14 cellular contexts compared by ENCODE assay signal in genomic region chr17:43531082-43531378, GRCh38. TPM values are rescaled to one million over a fixed set of nuclear protein-coding genes. Genes with fewer than 3 reads are reported as not detected.
DNase-seq lines count a peak whose midpoint lies in the region; ATAC-seq, FAIRE-seq and TF ChIP-seq lines count a peak whose summit lies in the region.
"Had no signal": no experiment of that assay in that cellular context is flagged by ENCODE, and none has a peak within 500 bp of the region (broad histone marks: within the 10 kb centered on the region; RNA-seq: fewer than 3 reads in every experiment).

No MANE protein-coding gene starts in this region.

- peak overlapping the region; percentile 96 for H3K27ac ChIP-seq in HepG2 (ENCODE audit: extremely low read length, insufficient read depth, low read length)
- H3K27ac ChIP-seq in right lobe of liver: no peak overlapping the region
- H3K27ac ChIP-seq in upper lobe of right lung: peak overlapping the region; percentile 52
- peak overlapping the region in 2 of 4 donors; percentile 9 to 28 for H3K27ac ChIP-seq in transverse colon
- H3K27ac ChIP-seq: PC-9 had no signal

- DNase-seq in HepG2 (ENCODE audit: low spot score) (no peak), right lobe of liver (no peak), endothelial cell (ENCODE audit: low spot score) (no peak), neural crest cell (ENCODE audit: low read depth, low spot score) (no peak), upper lobe of right lung (no peak), dedifferentiated amniotic fluid mesenchymal stem cell (ENCODE audit: extremely low spot score) (no peak), transverse colon (no peak)
- no peak for DNase-seq in activated CD4-positive, CD25-positive, alpha-beta regulatory T cell (lab: John Stamatoyannopoulos, UW)
- DNase-seq: activated CD4-positive, alpha-beta T cell treated with anti-CD3 and anti-CD28 coated beads for 48 hours; activated T-cell treated with anti-CD3 and anti-CD28 coated beads, Interleukin-2, amount 50 U/mL, for 1 hour; effector CD4-positive, alpha-beta T cell; PC-9; stimulated activated CD8-positive, alpha-beta memory T cell treated with anti-CD3 and anti-CD28 coated beads, Interleukin-4, amount 100 ng/mL, for 48 hours had no signal

- H2AFZ ChIP-seq in HepG2 (ENCODE audit: low read length): no peak overlapping the region
- H2AFZ ChIP-seq: PC-9 had no signal

- H4K20me1 ChIP-seq in HepG2 (ENCODE audit: insufficient read depth, low read length): no peaks in the 10 kb centered on the region

- no peaks in the 10 kb centered on the region for H3K9me3 Mint-ChIP-seq in endothelial cell (ENCODE audit: unreplicated experiment)
- no peaks in the 10 kb centered on the region for H3K9me3 Mint-ChIP-seq in neural crest cell
- H3K9me3 Mint-ChIP-seq: nephron progenitor cell had no signal

- H3K4me1 Mint-ChIP-seq in endothelial cell (ENCODE audit: unreplicated experiment): peaks cover 55% of the 10 kb centered on the region
- peaks cover 55% of the 10 kb centered on the region for H3K4me1 Mint-ChIP-seq in neural crest cell

- TF ChIP-seq CTCF in HepG2 (CRISPR knock-in tag; IDR thresholded peaks at IDR 0.05): no peak
- TF ChIP-seq CTCF in right lobe of liver (IDR thresholded peaks at IDR 0.05): no peak
- no peak for TF ChIP-seq CTCF in endothelial cell (IDR thresholded peaks at IDR 0.05; ENCODE audit: unreplicated experiment)
- TF ChIP-seq CTCF in neural crest cell (conservative IDR thresholded peaks at IDR 0.05): no peak
- TF ChIP-seq CTCF in upper lobe of right lung (IDR thresholded peaks at IDR 0.05): no peak
- TF ChIP-seq CTCF in transverse colon (IDR thresholded peaks at IDR 0.05): no peak

- ATAC-seq in HepG2 (no peak), right lobe of liver (no peak), upper lobe of right lung (no peak)

- H3K27ac Mint-ChIP-seq in endothelial cell (ENCODE audit: unreplicated experiment) (peak overlapping the region; percentile 87), neural crest cell (ENCODE audit: unreplicated experiment) (peak overlapping the region; percentile 91)

- H3K79me2 ChIP-seq in HepG2 (ENCODE audit: insufficient read depth, low read length): peaks cover 12% of the 10 kb centered on the region

- in situ Hi-C loops in HepG2 (cut with HindIII; ENCODE audit: extremely low pct_ligation_motif_present, low pct_unique_long_range_greater_than_20kb): no loop called here
- in situ Hi-C loops in transverse colon (cut with MboI; ENCODE audit: low pct_ligation_motif_present in 1 of 4, low pct_unique_long_range_greater_than_20kb in 1 of 4, low sequenced_read_pairs in 3 of 4): no loop called here

- POLR2A ChIA-PET in HepG2 (lab: Yijun Ruan, JAX): interaction anchor here (0.6 to 23.9 kb wide), 29 partner anchors 9 to 309 kb away, joined by 3 to 1546 read pairs (median 4); partner anchors contain the start of genes ARL4D, DHX8 and ETV4

- H3K36me3 Mint-ChIP-seq in endothelial cell (ENCODE audit: low read depth, unreplicated experiment): peaks cover 10% of the 10 kb centered on the region
- H3K36me3 Mint-ChIP-seq in neural crest cell (ENCODE audit: low read depth): peaks cover 8% of the 10 kb centered on the region

- no peak for TF ChIP-seq RAD21 in HepG2 (CRISPR knock-in tag; IDR thresholded peaks at IDR 0.05)

- peaks cover 97% of the 10 kb centered on the region for H3K4me1 ChIP-seq in HepG2 (ENCODE audit: insufficient read depth, low read length)
- peaks cover 0 to 16% (median 0%) of the 10 kb centered on the region in 4 donors for H3K4me1 ChIP-seq in right lobe of liver
- peaks cover 13% of the 10 kb centered on the region for H3K4me1 ChIP-seq in upper lobe of right lung
- H3K4me1 ChIP-seq in transverse colon: peaks cover 13 to 35% (median 22%) of the 10 kb centered on the region in 4 donors

- H3K36me3 ChIP-seq in HepG2 (replicated peaks in 1 of 2; ENCODE audit: control insufficient read depth in 1 of 2, insufficient read depth in 2 of 2, low read length in 2 of 2) (peaks cover 22 to 48% of the 10 kb centered on the region in 2 experiments), right lobe of liver (peaks cover 0 to 1% (median 0%) of the 10 kb centered on the region in 4 donors), upper lobe of right lung (peaks cover 19% of the 10 kb centered on the region), transverse colon (no peaks in the 10 kb centered on the region)

- peak overlapping the region; percentile 57 for H3K4me2 ChIP-seq in HepG2 (ENCODE audit: low read depth, low read length)
- H3K4me2 ChIP-seq: PC-9 had no signal

- H3K9ac ChIP-seq in HepG2 (ENCODE audit: insufficient read depth, low read depth, low read length): peak overlapping the region; percentile 65

- CTCF ChIA-PET in HepG2 (lab: Yijun Ruan, JAX; ENCODE audit: low intra/inter-chr PET ratio, low total read pairs): no interaction called here

- BruUV-seq in HepG2 (replicated peaks; lab: Mats Ljungman, UMichigan): no TSS peak

- peaks cover 6% of the 10 kb centered on the region for H3K27me3 Mint-ChIP-seq in endothelial cell (ENCODE audit: unreplicated experiment)
- peaks cover 4% of the 10 kb centered on the region for H3K27me3 Mint-ChIP-seq in neural crest cell (ENCODE audit: low read depth)

- H3K9me3 ChIP-seq in HepG2 (ENCODE audit: low read length): no peaks in the 10 kb centered on the region
- H3K9me3 ChIP-seq in right lobe of liver: no peaks in the 10 kb centered on the region
- no peaks in the 10 kb centered on the region for H3K9me3 ChIP-seq in upper lobe of right lung
- H3K9me3 ChIP-seq in transverse colon: no peaks in the 10 kb centered on the region

- no peak for TF ChIP-seq POLR2A in HepG2 (IDR thresholded peaks at IDR 0.05; ENCODE audit: insufficient read depth in 1 of 2, low read depth in 2 of 2, low read length in 2 of 2)
- no peak for TF ChIP-seq POLR2A in right lobe of liver (IDR thresholded peaks at IDR 0.05)
- TF ChIP-seq POLR2A in transverse colon (IDR thresholded peaks at IDR 0.05): no peak

- intact Hi-C loops in HepG2 (cut with micrococcal nuclease; ENCODE audit: unreplicated experiment) (no loop called here), right lobe of liver (cut with DNase I) (no loop called here), upper lobe of right lung (cut with DNase I) (no loop called here), transverse colon (cut with DNase I; ENCODE audit: low total_unique reads) (no loop called here)

- 13% methylated on average over 3 of the region's 3 CpGs for WGBS in HepG2 (ENCODE audit: low lambda C conversion rate)
- 47% methylated on average over 3 of the region's 3 CpGs for WGBS in right lobe of liver (ENCODE audit: insufficient coverage, low coverage, low lambda C conversion rate, missing lambda C conversion rate)
- WGBS in transverse colon (ENCODE audit: low coverage in 1 of 2), 2 donors: 0 to 75% methylated on average over 1 to 3 of the region's 3 CpGs

- FAIRE-seq in HepG2 (lab: Jason Lieb, UNC): no peak

- no peak overlapping the region for H3K4me3 Mint-ChIP-seq in endothelial cell (ENCODE audit: unreplicated experiment)
- H3K4me3 Mint-ChIP-seq in neural crest cell: peak overlapping the region; percentile 85

- no peaks in the 10 kb centered on the region for H3K27me3 ChIP-seq in HepG2 (ENCODE audit: control insufficient read depth in 1 of 2, insufficient read depth in 2 of 2, low read length in 2 of 2)
- no peaks in the 10 kb centered on the region for H3K27me3 ChIP-seq in right lobe of liver
- H3K27me3 ChIP-seq in upper lobe of right lung: no peaks in the 10 kb centered on the region
- no peaks in the 10 kb centered on the region for H3K27me3 ChIP-seq in transverse colon

- TF ChIP-seq EP300 in HepG2 (IDR thresholded peaks at IDR 0.05; ENCODE audit: low read depth in 2 of 2, low read length in 2 of 2) (no peak), HepG2 (CRISPR knock-in tag; IDR thresholded peaks at IDR 0.05; ENCODE audit: borderline replicate concordance) (no peak), transverse colon (IDR thresholded peaks at IDR 0.05; ENCODE audit: low read depth) (no peak)

- H3K4me3 ChIP-seq in HepG2 (replicated peaks in 1 of 3; ENCODE audit: insufficient read depth in 1 of 3, low read depth in 2 of 3, low read length in 3 of 3) (peak overlapping the region in 1 of 3 experiments; percentile 38; a peak in 2 of 6 replicates), right lobe of liver (no peak overlapping the region), upper lobe of right lung (peak overlapping the region; percentile 20), transverse colon (no peak overlapping the region)
- H3K4me3 ChIP-seq: PC-9 had no signal

RNA-seq across cellular contexts. Expression of gene ETV4, which starts 15.1 kb away (rescaled TPM):
- total RNA-seq in HepG2 (2016; rRNA removed; fragmentation: Illumina TruSeq; extraction: Trizol) (126 and 128 TPM in 2 replicates), right lobe of liver (1 to 10 TPM in 1 of 6 experiments, under 1 TPM in 4, not detected in 1; 0.42 to 1.4 (median 0.80) TPM), endothelial cell (ENCODE audit: unreplicated experiment) (37.1 TPM), neural crest cell (55.0 and 59.6 TPM in 2 replicates), upper lobe of right lung (4.0 TPM), transverse colon (1 to 10 TPM in 1 of 4 donors, under 1 TPM in 1, not detected in 2; 0.41 to 1.3 TPM)
- 59.4 and 72.0 TPM in 2 replicates for total RNA-seq in HepG2 (2016; cell fraction: cytosol; rRNA removed; fragmentation: Illumina TruSeq; extraction: Trizol; ENCODE audit: low read depth)
- 106 and 130 TPM in 2 replicates for total RNA-seq in HepG2 (2016; cell fraction: insoluble cytoplasmic fraction; rRNA removed; fragmentation: Illumina TruSeq; extraction: Trizol)
- 149 and 180 TPM in 2 replicates for total RNA-seq in HepG2 (2016; cell fraction: membrane; rRNA removed; fragmentation: Illumina TruSeq; extraction: Trizol)
- 70.8 and 88.4 TPM in 2 replicates for total RNA-seq in HepG2 (2016; cell fraction: nucleus; rRNA removed; fragmentation: Illumina TruSeq; extraction: Trizol)
- 330 and 361 TPM in 2 replicates for polyA plus RNA-seq in HepG2 (2011; rRNA removed)
- 170 and 232 TPM in 2 replicates for polyA plus RNA-seq in HepG2 (2011; cell fraction: cytosol; rRNA removed)
- polyA plus RNA-seq in HepG2 (2011; cell fraction: nucleus; rRNA removed): 463 and 506 TPM in 2 replicates
- 277 and 289 TPM in 2 replicates for polyA plus RNA-seq in HepG2 (2012)
- polyA plus RNA-seq in HepG2 (2016; cell fraction: cytosol; fragmentation: Illumina TruSeq; extraction: Trizol; ENCODE audit: low read depth): 120 and 136 TPM in 2 replicates
- 164 and 205 TPM in 2 replicates for polyA plus RNA-seq in HepG2 (2016; cell fraction: insoluble cytoplasmic fraction; fragmentation: Illumina TruSeq; extraction: Trizol; ENCODE audit: low read depth)
- polyA plus RNA-seq in HepG2 (2016; cell fraction: membrane; fragmentation: Illumina TruSeq; extraction: Trizol; ENCODE audit: low read depth): 212 and 220 TPM in 2 replicates
- 278 and 294 TPM in 2 replicates for polyA plus RNA-seq in HepG2 (2016; cell fraction: nucleus; fragmentation: Illumina TruSeq; extraction: Trizol; ENCODE audit: insufficient read depth, low read depth)
- 3.5 and 231 TPM in 2 replicates for polyA minus RNA-seq in HepG2 (2011; rRNA and poly(A)+ RNA removed; ENCODE audit: low replicate concordance)
- 120 and 134 TPM in 2 replicates for polyA minus RNA-seq in HepG2 (2011; cell fraction: cytosol; rRNA and poly(A)+ RNA removed)
- 97.1 and 102 TPM in 2 replicates for polyA minus RNA-seq in HepG2 (2011; cell fraction: nucleus; rRNA and poly(A)+ RNA removed)

RNA-seq across cellular contexts. Expression of gene DHX8, which starts 47.3 kb away (rescaled TPM):
- total RNA-seq in HepG2 (2016; rRNA removed; fragmentation: Illumina TruSeq; extraction: Trizol) (48.9 and 66.9 TPM in 2 replicates), right lobe of liver (10 to 100 TPM; 14.1 to 18.6 (median 17.5) TPM), endothelial cell (ENCODE audit: unreplicated experiment) (54.1 TPM), neural crest cell (56.9 and 68.0 TPM in 2 replicates), upper lobe of right lung (50.8 TPM), transverse colon (10 to 100 TPM; 15.3 to 44.9 (median 36.4) TPM)
- total RNA-seq in HepG2 (2016; cell fraction: cytosol; rRNA removed; fragmentation: Illumina TruSeq; extraction: Trizol; ENCODE audit: low read depth): 7.3 and 7.5 TPM in 2 replicates
- total RNA-seq in HepG2 (2016; cell fraction: insoluble cytoplasmic fraction; rRNA removed; fragmentation: Illumina TruSeq; extraction: Trizol): 48.9 and 59.5 TPM in 2 replicates
- total RNA-seq in HepG2 (2016; cell fraction: membrane; rRNA removed; fragmentation: Illumina TruSeq; extraction: Trizol): 13.7 and 14.3 TPM in 2 replicates
- 36.4 and 38.7 TPM in 2 replicates for total RNA-seq in HepG2 (2016; cell fraction: nucleus; rRNA removed; fragmentation: Illumina TruSeq; extraction: Trizol)
- 23.6 and 24.8 TPM in 2 replicates for polyA plus RNA-seq in HepG2 (2011; rRNA removed)
- polyA plus RNA-seq in HepG2 (2011; cell fraction: cytosol; rRNA removed): 19.6 and 23.9 TPM in 2 replicates
- polyA plus RNA-seq in HepG2 (2011; cell fraction: nucleus; rRNA removed): 28.8 and 31.8 TPM in 2 replicates
- 24.9 and 33.1 TPM in 2 replicates for polyA plus RNA-seq in HepG2 (2012)
- 1.9 and 2.2 TPM in 2 replicates for polyA plus RNA-seq in HepG2 (2016; cell fraction: cytosol; fragmentation: Illumina TruSeq; extraction: Trizol; ENCODE audit: low read depth)
- 37.7 and 41.9 TPM in 2 replicates for polyA plus RNA-seq in HepG2 (2016; cell fraction: insoluble cytoplasmic fraction; fragmentation: Illumina TruSeq; extraction: Trizol; ENCODE audit: low read depth)
- polyA plus RNA-seq in HepG2 (2016; cell fraction: membrane; fragmentation: Illumina TruSeq; extraction: Trizol; ENCODE audit: low read depth): 4.4 and 5.7 TPM in 2 replicates
- polyA plus RNA-seq in HepG2 (2016; cell fraction: nucleus; fragmentation: Illumina TruSeq; extraction: Trizol; ENCODE audit: insufficient read depth, low read depth): 36.7 and 42.2 TPM in 2 replicates
- polyA minus RNA-seq in HepG2 (2011; rRNA and poly(A)+ RNA removed; ENCODE audit: low replicate concordance): 67.3 and 93.6 TPM in 2 replicates
- 36.8 and 37.9 TPM in 2 replicates for polyA minus RNA-seq in HepG2 (2011; cell fraction: cytosol; rRNA and poly(A)+ RNA removed)
- polyA minus RNA-seq in HepG2 (2011; cell fraction: nucleus; rRNA and poly(A)+ RNA removed): 37.6 and 44.9 TPM in 2 replicates

Comparison
In these comparisons a context has a peak if more than half of its experiments do, and no peak if none do; other contexts are left out.
1. H3K27ac ChIP-seq: peak in HepG2 (single experiment) and upper lobe of right lung (single experiment); none in right lobe of liver (0 of 3).